In genomic region chr3:169911272-169911671, GRCh38 we compare ENCODE assay signal across 10 cellular contexts. TPM values are rescaled to one million over a fixed set of nuclear protein-coding genes. Genes with fewer than 3 reads are reported as not detected.
"Had no signal": no experiment of that assay in that cellular context is flagged by ENCODE, and none has a peak within 500 bp of the region (broad histone marks: within the 10 kb centered on the region; RNA-seq: fewer than 3 reads in every experiment).

A gene with protein sequence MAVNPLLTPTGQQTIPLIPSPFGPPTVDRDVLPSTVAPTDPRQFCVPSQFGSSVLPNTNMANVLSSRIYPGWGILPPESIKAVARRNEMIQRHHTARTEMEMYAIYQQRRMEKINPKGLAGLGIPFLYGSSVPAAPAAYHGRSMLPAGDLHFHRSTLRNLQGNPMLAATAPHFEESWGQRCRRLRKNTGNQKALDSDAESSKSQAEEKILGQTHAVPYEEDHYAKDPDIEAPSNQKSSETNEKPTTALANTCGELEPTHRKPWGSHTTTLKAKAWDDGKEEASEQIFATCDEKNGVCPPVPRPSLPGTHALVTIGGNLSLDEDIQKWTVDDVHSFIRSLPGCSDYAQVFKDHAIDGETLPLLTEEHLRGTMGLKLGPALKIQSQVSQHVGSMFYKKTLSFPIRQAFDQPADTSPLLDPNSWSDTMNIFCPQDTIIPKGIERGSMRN (plus strand): TSS chr3:169911572. CDS start chr3:169919499, 7,927 bp downstream.

- H3K4me3 ChIP-seq: GM23338 had no signal

- ATAC-seq: GM23338, HepG2 had no signal

- H3K27ac ChIP-seq: HL-60 had no signal

- DNase-seq: H9, HCEC 1CT, KG1 had no signal

- H2AFZ ChIP-seq: GM23338 had no signal

- FAIRE-seq: H1, H54, HepG2 had no signal

- H3K4me2 ChIP-seq: GM23338 had no signal

RNA-seq across cellular contexts. Expression of the gene that starts here (rescaled TPM):
- total RNA-seq: GM23338, H1, H9, HepG2, HT1080 had no signal
- polyA plus RNA-seq: GM23338, H1, HepG2, IgD-negative memory B cell had no signal
